11 cellular contexts compared by ENCODE assay signal in genomic region chr1:8523641-8524206, GRCh38.
DNase-seq lines count a peak whose midpoint lies in the region; ATAC-seq and TF ChIP-seq lines count a peak whose summit lies in the region.
"Had no signal": no experiment of that assay in that cellular context is flagged by ENCODE, and none has a peak within 500 bp of the region (broad histone marks: within the 10 kb centered on the region; RNA-seq: fewer than 3 reads in every experiment).

No MANE protein-coding gene starts in this region.

- H3K36me3 ChIP-seq in CD8-positive, alpha-beta T cell (ENCODE audit: insufficient read depth, low read length), result no peaks in the 10 kb centered on the region
- peaks cover 5% of the 10 kb centered on the region; the same call in 1 of the 2 replicates for H3K36me3 ChIP-seq in Loucy (ENCODE audit: insufficient read depth, low read length)
- no peaks in the 10 kb centered on the region for H3K36me3 ChIP-seq in effector memory CD4-positive, alpha-beta T cell (ENCODE audit: control insufficient read depth, insufficient read depth, low read length)
- H3K36me3 ChIP-seq: colonic mucosa had no signal

- peaks cover 9% of the 10 kb centered on the region for H3K36me3 Mint-ChIP-seq in CD8-positive, alpha-beta T cell
- peaks cover 18% of the 10 kb centered on the region for H3K36me3 Mint-ChIP-seq in progenitor cell of endocrine pancreas (ENCODE audit: insufficient read depth)

- TF ChIP-seq CTCF in CD8-positive, alpha-beta T cell (IDR thresholded peaks at IDR 0.05), result no peak
- TF ChIP-seq CTCF in Loucy (conservative IDR thresholded peaks at IDR 0.05; ENCODE audit: low read length), result no peak
- TF ChIP-seq CTCF in progenitor cell of endocrine pancreas (IDR thresholded peaks at IDR 0.05; ENCODE audit: unreplicated experiment), result no peak

- H3K4me2 ChIP-seq in Loucy (ENCODE audit: low read depth, low read length, poor library complexity, severe bottlenecking), result peak overlapping the region; percentile 85

- no peaks in the 10 kb centered on the region for H3K9me3 Mint-ChIP-seq in CD8-positive, alpha-beta T cell
- no peaks in the 10 kb centered on the region for H3K9me3 Mint-ChIP-seq in progenitor cell of endocrine pancreas (ENCODE audit: low read depth)

- H3K4me3 Mint-ChIP-seq in CD8-positive, alpha-beta T cell, result no peak overlapping the region
- no peak overlapping the region for H3K4me3 Mint-ChIP-seq in progenitor cell of endocrine pancreas (ENCODE audit: low read depth)

- peaks cover 44% of the 10 kb centered on the region for H3K4me1 ChIP-seq in CD8-positive, alpha-beta T cell (ENCODE audit: insufficient read depth, low read length)
- peaks cover 52% of the 10 kb centered on the region for H3K4me1 ChIP-seq in Loucy (ENCODE audit: insufficient read depth, low read length, poor library complexity, severe bottlenecking)
- peaks cover 33% of the 10 kb centered on the region for H3K4me1 ChIP-seq in effector memory CD4-positive, alpha-beta T cell (ENCODE audit: control insufficient read depth, insufficient read depth, low read length, poor library complexity, severe bottlenecking)
- H3K4me1 ChIP-seq: colonic mucosa had no signal

- H3K9me2 ChIP-seq in Loucy (replicated peaks; ENCODE audit: low read depth, low read length), result no peaks in the 10 kb centered on the region

- CTCF ChIA-PET in CD8-positive, alpha-beta T cell (lab: Charles Lee), result interaction anchor here (1.1 kb wide), 1 partner anchor 13 kb away, joined by 3 read pairs; no protein-coding TSS in a partner anchor

- H2AFZ ChIP-seq in Loucy (ENCODE audit: low read length), result no peak overlapping the region

- no peaks in the 10 kb centered on the region for H3K27me3 ChIP-seq in CD8-positive, alpha-beta T cell (ENCODE audit: insufficient read depth, low read length)
- no peaks in the 10 kb centered on the region for H3K27me3 ChIP-seq in Loucy (ENCODE audit: insufficient read depth, low read length, poor library complexity, severe bottlenecking)
- H3K27me3 ChIP-seq in effector memory CD4-positive, alpha-beta T cell (replicated peaks; ENCODE audit: control insufficient read depth, insufficient read depth, low read length, poor library complexity, severe bottlenecking), result no peaks in the 10 kb centered on the region
- H3K27me3 ChIP-seq: colonic mucosa had no signal

- DNase-seq in CD8-positive, alpha-beta T cell, result peak in 2 of 7 experiments; percentile 14 to 39
- no peak for DNase-seq in effector memory CD4-positive, alpha-beta T cell
- no peak for DNase-seq in progenitor cell of endocrine pancreas (ENCODE audit: low spot score, unreplicated experiment)
- no peak for DNase-seq in NCI-H82 treated with DMSO at 0.1 percent for 48 hours (lab: John Stamatoyannopoulos, UW; ENCODE audit: unreplicated experiment)
- DNase-seq in hypothalamus (lab: John Stamatoyannopoulos, UW), result no peak
- DNase-seq in NOMO-1 treated with DMSO at 0.1 percent for 48 hours (lab: John Stamatoyannopoulos, UW; ENCODE audit: unreplicated experiment), result no peak
- no peak for DNase-seq in activated CD4-positive, CD25-positive, alpha-beta regulatory T cell (lab: John Stamatoyannopoulos, UW)
- DNase-seq: colonic mucosa, NCI-H2107, SHP77 treated with DMSO at 0.1 percent for 48 hours had no signal

- H3K4me1 Mint-ChIP-seq in CD8-positive, alpha-beta T cell (ENCODE audit: low read depth), result peaks cover 56% of the 10 kb centered on the region
- H3K4me1 Mint-ChIP-seq in progenitor cell of endocrine pancreas (ENCODE audit: low read depth), result peaks cover 23% of the 10 kb centered on the region

- no peaks in the 10 kb centered on the region for H4K20me1 ChIP-seq in Loucy (ENCODE audit: insufficient read depth, low read length, poor library complexity, severe bottlenecking)

- POLR2A ChIA-PET in CD8-positive, alpha-beta T cell (lab: Charles Lee), result interaction anchor here (1.0 to 1.1 kb wide), 2 partner anchors 9 to 99 kb away, joined by 4 to 5 read pairs; no protein-coding TSS in a partner anchor

- no peaks in the 10 kb centered on the region for H3F3A ChIP-seq in Loucy (ENCODE audit: low read depth)

- intact Hi-C loops in CD8-positive, alpha-beta T cell (cut with DNase I, micrococcal nuclease), result loop anchor here in 1 of 2 experiments (1.0 kb wide), 1 partner anchor 13 kb away; no protein-coding TSS in a partner anchor

- peak overlapping the region; percentile 8 for H3K4me3 ChIP-seq in CD8-positive, alpha-beta T cell (ENCODE audit: low read depth, low read length)
- peak overlapping the region; percentile 74 for H3K4me3 ChIP-seq in Loucy (ENCODE audit: low read length, poor library complexity, severe bottlenecking)
- H3K4me3 ChIP-seq in effector memory CD4-positive, alpha-beta T cell (ENCODE audit: insufficient read depth, low read depth, low read length, poor library complexity, severe bottlenecking), result peak overlapping the region; percentile 2
- H3K4me3 ChIP-seq: colonic mucosa had no signal

- H3K27me3 Mint-ChIP-seq in CD8-positive, alpha-beta T cell (ENCODE audit: low read depth), result no peaks in the 10 kb centered on the region
- no peaks in the 10 kb centered on the region for H3K27me3 Mint-ChIP-seq in progenitor cell of endocrine pancreas

- no peak for ATAC-seq in CD8-positive, alpha-beta T cell

- peaks cover 41% of the 10 kb centered on the region for H3K79me2 ChIP-seq in Loucy (ENCODE audit: insufficient read depth, low read length)

- no peak overlapping the region for H3K27ac Mint-ChIP-seq in CD8-positive, alpha-beta T cell
- H3K27ac Mint-ChIP-seq in progenitor cell of endocrine pancreas, result peak overlapping the region; percentile 66

- peak overlapping the region; percentile 68 for H3K9ac ChIP-seq in Loucy (ENCODE audit: low read depth, low read length, poor library complexity, severe bottlenecking)

- H3K27ac ChIP-seq in CD8-positive, alpha-beta T cell (ENCODE audit: low read depth, low read length), result peak overlapping the region; percentile 92
- H3K27ac ChIP-seq in effector memory CD4-positive, alpha-beta T cell (ENCODE audit: insufficient read depth, low read length, poor library complexity, severe bottlenecking), result peak overlapping the region; percentile 87
- H3K27ac ChIP-seq: colonic mucosa had no signal

- H3K9me3 ChIP-seq in CD8-positive, alpha-beta T cell (ENCODE audit: low read length), result no peaks in the 10 kb centered on the region
- H3K9me3 ChIP-seq in Loucy (ENCODE audit: insufficient read depth, low read depth, low read length), result no peaks in the 10 kb centered on the region
- no peaks in the 10 kb centered on the region for H3K9me3 ChIP-seq in effector memory CD4-positive, alpha-beta T cell (ENCODE audit: control insufficient read depth, low read length)
- H3K9me3 ChIP-seq: colonic mucosa had no signal

Comparison
In these comparisons a context has a peak if more than half of its experiments do, and no peak if none do; other contexts are left out.
1. H3K4me3 ChIP-seq: peak in every context shown above with its lines; median percentile 74 in Loucy; 8 in CD8-positive, alpha-beta T cell; 2 in effector memory CD4-positive, alpha-beta T cell.